ENCODE assay signal across 15 cellular contexts in the genomic region with DNA sequence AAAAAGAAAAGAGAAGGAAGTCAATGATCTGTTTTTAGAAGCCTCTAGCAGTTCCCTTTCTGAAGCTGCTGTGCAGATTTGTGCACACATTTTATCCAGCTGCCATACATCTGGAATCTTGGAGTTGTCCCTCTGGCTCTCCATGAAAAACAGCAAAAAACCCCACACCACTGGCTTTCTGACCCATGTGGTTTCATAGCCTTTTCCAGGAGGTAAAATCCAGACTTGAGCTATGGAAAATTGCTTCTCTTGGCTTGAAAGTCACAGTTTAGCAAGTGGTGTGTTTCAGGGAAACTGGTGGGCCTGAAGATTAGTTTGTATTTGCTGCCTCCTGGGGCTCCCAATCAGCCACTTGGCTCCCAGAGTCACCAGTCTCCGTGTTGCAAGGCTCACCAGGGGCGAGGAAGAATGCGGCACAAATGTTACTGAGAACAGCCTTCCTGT. TPM values are rescaled to one million over a fixed set of nuclear protein-coding genes. Genes with fewer than 3 reads are reported as not detected.
A peak's percentile ranks its signal among the peaks of the same experiment; 100 is the strongest.
DNase-seq lines count a peak whose midpoint lies in the region; ATAC-seq and TF ChIP-seq lines count a peak whose summit lies in the region.
"Had no signal": no experiment of that assay in that cellular context is flagged by ENCODE, and none has a peak within 500 bp of the region (broad histone marks: within the 10 kb centered on the region; RNA-seq: fewer than 3 reads in every experiment).

No MANE protein-coding gene starts in this region.

- DNase-seq in GM03348 (ENCODE audit: low spot score) (peak; percentile 20), SK-N-MC (ENCODE audit: low read depth, low spot score) (no peak), heart left ventricle (peak in 4 of 5 donors; percentile 52 to 70 (median 68)), sciatic nerve (ENCODE audit: low spot score) (no peak), SHP77 (lab: John Stamatoyannopoulos, UW) (no peak)
- DNase-seq: activated naive CD8-positive, alpha-beta T cell treated with anti-CD3 and anti-CD28 coated beads, Interleukin-2, amount 10 ng/mL, durations not matched to agents 7 days and 5 days; dermis blood vessel endothelial cell; foreskin melanocyte; islet precursor cell; NCI-H1436 treated with DMSO at 0.1 percent for 48 hours; small intestine had no signal

- ATAC-seq in heart left ventricle (peak; percentile 70 to 84 (median 81)), sciatic nerve (peak; percentile 83), GM18873 (IDR thresholded peaks at IDR 0.05; ENCODE audit: low FRiP score, unreplicated experiment) (no peak), HG03432 (IDR thresholded peaks at IDR 0.05; ENCODE audit: unreplicated experiment) (no peak), GM19023 (IDR thresholded peaks at IDR 0.05; ENCODE audit: unreplicated experiment) (no peak)

- TF ChIP-seq POLR2A in heart left ventricle (IDR thresholded peaks at IDR 0.05) = no peak

- H3K4me3 ChIP-seq in SK-N-MC = no peak overlapping the region
- H3K4me3 ChIP-seq in heart left ventricle = no peak overlapping the region

- H3K9ac ChIP-seq in SK-N-MC (ENCODE audit: insufficient read length) = no peak overlapping the region

- peak overlapping the region; percentile 68; the same call in 1 of the 2 replicates for H3K27ac ChIP-seq in SK-N-MC
- peak overlapping the region in 7 of 12 donors; percentile 6 to 61 (median 52) for H3K27ac ChIP-seq in heart left ventricle

- intact Hi-C loops in heart left ventricle (cut with DNase I) = no loop called here
- intact Hi-C loops in sciatic nerve (cut with DNase I) = no loop called here

- H3K9me3 ChIP-seq in SK-N-MC (ENCODE audit: low read depth, low read length) (no peaks in the 10 kb centered on the region), heart left ventricle (no peaks in the 10 kb centered on the region)

- peak in 1 of 12 donors; percentile 17 for TF ChIP-seq CTCF in heart left ventricle (IDR thresholded peaks at IDR 0.05)

- 37 to 77% (median 59%) methylated on average over 3 of the region's 3 CpGs for WGBS in heart left ventricle, 4 donors

- 0 out of 2 replicates have a peak, but pooled peaks cover under 1% of the 10 kb centered on the region for H3K36me3 ChIP-seq in SK-N-MC (ENCODE audit: insufficient read depth, low read length)
- H3K36me3 ChIP-seq in heart left ventricle = no peaks in the 10 kb centered on the region

- no peaks in the 10 kb centered on the region for H3K27me3 ChIP-seq in heart left ventricle

- peaks cover 0 to 44% (median 10%) of the 10 kb centered on the region in 12 donors for H3K4me1 ChIP-seq in heart left ventricle

RNA-seq across cellular contexts. Expression of gene ADRB1, which starts 50.2 kb away (rescaled TPM):
- total RNA-seq in heart left ventricle = 100 to 1,000 TPM in 1 of 9 donors, 10 to 100 TPM in 8; 28.3 to 115 (median 59.4) TPM
- polyA plus RNA-seq in heart left ventricle = 10 to 100 TPM in 1 of 2 donors, 1 to 10 TPM in 1; 7.3 to 28.1 TPM
- total RNA-seq in sciatic nerve = 0.76 TPM
- polyA plus RNA-seq: naive thymus-derived CD4-positive, alpha-beta T cell had no signal

Comparison
In these comparisons a context has a peak if more than half of its experiments do, and no peak if none do; other contexts are left out.
1. DNase-seq: peak in GM03348 (single experiment) and heart left ventricle (4 of 5); none in SK-N-MC (single experiment), sciatic nerve (single experiment) and SHP77 (0 of 2).
2. ATAC-seq: peak in heart left ventricle (4 of 4) and sciatic nerve (single experiment); none in GM18873 (single experiment), HG03432 (single experiment) and GM19023 (single experiment).
3. RNA of gene ADRB1, which starts 50.2 kb away (total RNA-seq): 28.3 to 115 TPM in heart left ventricle; 0.76 TPM in sciatic nerve (single experiment); every median in the first group is over 10 times any median in the second.